Comparison of ENCODE assay signal across 26 cellular contexts in the genomic region with DNA sequence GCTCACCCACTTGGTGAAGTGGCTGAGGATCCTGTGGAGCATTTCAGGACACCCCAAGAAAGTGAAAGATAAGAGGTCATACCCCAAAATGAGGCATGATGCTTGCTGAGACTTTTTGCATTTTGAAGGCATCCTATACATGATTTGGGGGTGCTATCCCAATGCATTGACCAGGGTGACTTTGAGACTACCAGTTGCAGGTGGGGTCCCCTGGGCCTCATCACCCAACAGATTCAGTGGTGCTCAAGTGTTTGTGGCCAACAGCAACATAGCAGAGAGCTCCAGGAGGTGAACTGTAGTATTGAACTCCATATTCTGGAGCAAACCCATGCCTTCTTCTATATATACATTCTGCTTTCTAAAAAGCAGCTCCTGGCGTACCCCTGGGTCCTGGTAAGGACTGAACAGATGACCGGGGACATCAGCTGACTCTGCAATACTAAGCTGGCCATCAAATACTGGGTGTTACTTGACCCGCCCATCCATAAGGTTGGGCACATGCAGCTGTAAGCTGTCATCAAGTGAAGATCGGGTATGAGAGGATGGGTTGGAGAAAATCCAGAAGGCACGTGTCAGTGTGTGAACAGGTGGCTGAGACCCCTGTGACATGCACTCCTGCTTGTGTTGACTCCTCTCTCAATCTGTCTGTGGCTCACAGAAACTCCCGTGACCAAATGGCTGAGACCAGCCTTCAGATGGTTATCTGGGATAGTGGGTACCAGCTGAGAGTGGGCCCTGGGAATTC.
DNase-seq lines count a peak whose midpoint lies in the region; ATAC-seq, FAIRE-seq and TF ChIP-seq lines count a peak whose summit lies in the region.
"Had no signal": no experiment of that assay in that cellular context is flagged by ENCODE, and none has a peak within 500 bp of the region (broad histone marks: within the 10 kb centered on the region; RNA-seq: fewer than 3 reads in every experiment).

No MANE protein-coding gene starts in this region.

- H3F3A ChIP-seq in neural progenitor cell (ENCODE audit: low read depth), result no peaks in the 10 kb centered on the region

- no peak overlapping the region for H2AFZ ChIP-seq in neural progenitor cell (replicated peaks)

- no peak for TF ChIP-seq CTCF in neural progenitor cell (IDR thresholded peaks at IDR 0.05)

- no peaks in the 10 kb centered on the region for H3K36me3 Mint-ChIP-seq in neural progenitor cell

- peak; percentile 5 for DNase-seq in activated CD4-positive, CD25-positive, alpha-beta regulatory T cell treated with anti-CD3 and anti-CD28 coated beads, Interleukin-2, amount 50 U/mL, for 72 hours
- DNase-seq in activated CD4-positive, CD25-positive, alpha-beta regulatory T cell (lab: John Stamatoyannopoulos, UW), result no peak
- no peak for DNase-seq in GM19239 (ENCODE audit: insufficient read length, low spot score)
- DNase-seq in SK-N-DZ (ENCODE audit: low spot score), result peak; percentile 48
- DNase-seq in neural progenitor cell (ENCODE audit: low spot score), result no peak
- DNase-seq in D341Med (ENCODE audit: low spot score), result no peak
- no peak for DNase-seq in HT-29 (ENCODE audit: low spot score)
- DNase-seq: activated CD4-positive, alpha-beta T cell treated with anti-CD3 and anti-CD28 coated beads, Interleukin-2, amount 50 U/mL, for 1 hour; AML-193; cerebellar nuclear complex; DMS53; HCEC 1CT; left ventricle myocardium inferior; NCI-H1417 treated with DMSO at 0.1 percent for 48 hours; NK-92 treated with Interleukin-12 subunit alpha and Interleukin-12 subunit beta, amount 100 ng/mL, for 24 hours; small intestine; stimulated activated naive CD8-positive, alpha-beta T cell treated with anti-CD3 and anti-CD28 coated beads, Interleukin-15, amount 100 ng/mL, for 72 hours; SW 1271; T-helper 9 cell had no signal

- H3K27me3 ChIP-seq in neural progenitor cell, result no peaks in the 10 kb centered on the region
- H3K27me3 ChIP-seq: tibial nerve had no signal

- ATAC-seq in HG03378 (IDR thresholded peaks at IDR 0.05; ENCODE audit: unreplicated experiment), result no peak
- ATAC-seq: A549; stimulated activated naive CD8-positive, alpha-beta T cell treated with anti-CD3 and anti-CD28 coated beads, Interleukin-15, amount 100 ng/mL, for 72 hours had no signal

- no peaks in the 10 kb centered on the region for H4K20me1 ChIP-seq in neural progenitor cell (ENCODE audit: low read depth)

- no peak overlapping the region for H3K27ac Mint-ChIP-seq in neural progenitor cell

- H3K4me3 Mint-ChIP-seq in neural progenitor cell, result peak overlapping the region; percentile 38
- H3K4me3 Mint-ChIP-seq: stimulated activated naive CD8-positive, alpha-beta T cell treated with anti-CD3 and anti-CD28 coated beads, Interleukin-15, amount 100 ng/mL, for 72 hours had no signal

- no peak overlapping the region for H3K4me3 ChIP-seq in neural progenitor cell
- H3K4me3 ChIP-seq: A549, left ventricle myocardium inferior, tibial nerve had no signal

- no peak overlapping the region for H3K27ac ChIP-seq in neural progenitor cell
- H3K27ac ChIP-seq: A549, left ventricle myocardium inferior, tibial nerve, VCaP had no signal

- no peaks in the 10 kb centered on the region for H3K9me3 ChIP-seq in neural progenitor cell (ENCODE audit: low read depth)
- H3K9me3 ChIP-seq: A549, left ventricle myocardium inferior, tibial nerve had no signal

- H3K4me1 Mint-ChIP-seq in neural progenitor cell, result peaks cover 15% of the 10 kb centered on the region

- H3K9ac ChIP-seq in neural progenitor cell, result no peak overlapping the region

- peak; percentile 28 for FAIRE-seq in GM19239 (lab: Jason Lieb, UNC)
- FAIRE-seq: A549, endothelial cell of umbilical vein, G401.6, islet of Langerhans, small intestine had no signal

- peaks cover 6% of the 10 kb centered on the region for H3K27me3 Mint-ChIP-seq in neural progenitor cell (ENCODE audit: insufficient read depth, low read depth)
- H3K27me3 Mint-ChIP-seq: stimulated activated naive CD8-positive, alpha-beta T cell treated with anti-CD3 and anti-CD28 coated beads, Interleukin-15, amount 100 ng/mL, for 72 hours had no signal

- no peaks in the 10 kb centered on the region for H3K79me2 ChIP-seq in neural progenitor cell (ENCODE audit: low read depth)

- no peaks in the 10 kb centered on the region for H3K4me1 ChIP-seq in neural progenitor cell

- H3K9me3 Mint-ChIP-seq in neural progenitor cell, result no peaks in the 10 kb centered on the region
- H3K9me3 Mint-ChIP-seq: stimulated activated naive CD8-positive, alpha-beta T cell treated with anti-CD3 and anti-CD28 coated beads, Interleukin-15, amount 100 ng/mL, for 72 hours had no signal

- H3K36me3 ChIP-seq in neural progenitor cell, result no peaks in the 10 kb centered on the region
- H3K36me3 ChIP-seq: left ventricle myocardium inferior, tibial nerve had no signal

- no peak overlapping the region for H3K4me2 ChIP-seq in neural progenitor cell
- H3K4me2 ChIP-seq: A549 had no signal

Comparison
In these comparisons a context has a peak if more than half of its experiments do, and no peak if none do; other contexts are left out.
1. DNase-seq: peak in activated CD4-positive, CD25-positive, alpha-beta regulatory T cell treated with anti-CD3 and anti-CD28 coated beads, Interleukin-2, amount 50 U/mL, for 72 hours (single experiment) and SK-N-DZ (single experiment); none in activated CD4-positive, CD25-positive, alpha-beta regulatory T cell (0 of 4), GM19239 (single experiment), neural progenitor cell (single experiment), D341Med (single experiment) and HT-29 (single experiment).